6 cellular contexts compared by ENCODE assay signal in the genomic region with DNA sequence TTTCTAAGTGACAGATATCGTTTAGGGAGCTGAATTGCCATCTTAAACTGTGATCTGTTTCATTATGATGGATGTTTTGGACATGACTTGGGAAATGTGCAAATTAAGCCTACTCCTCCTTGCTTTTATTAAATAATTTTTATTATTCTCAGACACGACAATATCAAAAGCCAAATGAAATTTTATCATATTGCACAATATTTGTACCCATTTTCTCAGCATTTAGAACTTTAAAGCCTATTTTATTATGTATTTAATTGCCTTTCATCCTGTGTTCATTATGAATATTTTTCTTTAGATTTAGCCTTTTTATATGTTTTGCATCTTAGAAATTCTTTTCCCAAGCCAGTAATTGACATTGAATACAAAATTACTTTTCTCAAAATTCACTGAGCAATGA.
"Had no signal": no experiment of that assay in that cellular context is flagged by ENCODE, and none has a peak within 500 bp of the region (broad histone marks: within the 10 kb centered on the region; RNA-seq: fewer than 3 reads in every experiment).

No MANE protein-coding gene starts in this region.

- H3K9ac ChIP-seq: KMS-11 had no signal

- H3K27ac ChIP-seq: HL-60, KMS-11 had no signal

- H3K27me3 Mint-ChIP-seq: IgD-negative memory B cell had no signal

- H3K4me3 Mint-ChIP-seq: IgD-negative memory B cell had no signal

- DNase-seq: KBM-7, KG1 had no signal

- FAIRE-seq: HTR-8/SVneo had no signal

- H3K4me2 ChIP-seq: KMS-11 had no signal

- H3K9me3 Mint-ChIP-seq: IgD-negative memory B cell had no signal
